ENCODE assay signal across 9 cellular contexts in the genomic region with DNA sequence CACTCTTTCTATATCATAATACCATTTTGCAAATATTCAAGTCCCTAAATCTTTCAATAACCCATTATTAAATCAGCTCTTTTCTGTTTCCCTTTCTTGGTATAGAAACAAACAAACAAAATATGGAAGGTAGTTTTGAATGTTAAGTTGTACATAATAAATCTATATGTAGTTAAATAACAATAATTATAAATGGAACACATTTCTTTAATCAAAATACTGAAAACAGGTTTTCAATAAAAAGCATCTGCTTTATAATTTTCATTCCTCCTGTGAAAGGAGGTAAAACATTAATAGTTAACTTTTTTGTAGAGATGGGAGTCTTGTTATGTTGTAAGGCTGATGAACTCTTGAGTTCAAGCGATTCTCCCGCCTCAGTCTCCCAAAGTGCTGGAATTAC. TPM values are rescaled to one million over a fixed set of nuclear protein-coding genes. Genes with fewer than 3 reads are reported as not detected.
"Had no signal": no experiment of that assay in that cellular context is flagged by ENCODE, and none has a peak within 500 bp of the region (broad histone marks: within the 10 kb centered on the region; RNA-seq: fewer than 3 reads in every experiment).

No MANE protein-coding gene starts in this region.

- H3K4me2 ChIP-seq: KMS-11 had no signal

- H3K27ac ChIP-seq: HL-60, KMS-11 had no signal

- H3K4me1 Mint-ChIP-seq: IgD-negative memory B cell had no signal

- H3K27me3 Mint-ChIP-seq: IgD-negative memory B cell had no signal

- H3K27ac Mint-ChIP-seq: IgD-negative memory B cell had no signal

- DNase-seq: IMR-90, KBM-7, KG1 had no signal

- H3K4me3 Mint-ChIP-seq: IgD-negative memory B cell had no signal

- H3K9ac ChIP-seq: KMS-11 had no signal

- ATAC-seq: HepG2 had no signal

- FAIRE-seq: HepG2, HTR-8/SVneo had no signal

RNA-seq across cellular contexts. Expression of gene CDKL3, which starts 54.2 kb away (rescaled TPM):
- total RNA-seq: HT-29 had no signal
